In genomic region chr19:17841810-17842662, GRCh38 we compare ENCODE assay signal across 1 cellular context.
TF ChIP-seq lines count a peak whose summit lies in the region.

No MANE protein-coding gene starts in this region.

TF ChIP-seq in A549, 52 proteins besides CTCF, POLR2A, EP300 and RAD21 (continued from another document):
- TF ChIP-seq CEBPB (IDR thresholded peaks at IDR 0.05) (no peak), KDM1A (IDR thresholded peaks at IDR 0.05; ENCODE audit: low read depth) (no peak), FOXS1 (CRISPR knock-in tag; IDR thresholded peaks at IDR 0.05) (no peak), USF2 (IDR thresholded peaks at IDR 0.05) (peak; percentile 21; the same call in 1 of the 2 replicates), RNF2 (IDR thresholded peaks at IDR 0.05; ENCODE audit: borderline replicate concordance, low read depth) (peak; percentile 92; the same call in 1 of the 2 replicates), ZFP36 (IDR thresholded peaks at IDR 0.05; ENCODE audit: borderline replicate concordance, partially characterized antibody) (no peak), E2F6 (IDR thresholded peaks at IDR 0.05; ENCODE audit: borderline replicate concordance, low read depth) (peak; percentile 92), ATOH8 (CRISPR knock-in tag; IDR thresholded peaks at IDR 0.05; ENCODE audit: low read depth) (peak; percentile 45; the same call in 1 of the 2 replicates), HOXB5 (CRISPR knock-in tag; IDR thresholded peaks at IDR 0.05) (no peak)
- TF ChIP-seq, protein P1, sequence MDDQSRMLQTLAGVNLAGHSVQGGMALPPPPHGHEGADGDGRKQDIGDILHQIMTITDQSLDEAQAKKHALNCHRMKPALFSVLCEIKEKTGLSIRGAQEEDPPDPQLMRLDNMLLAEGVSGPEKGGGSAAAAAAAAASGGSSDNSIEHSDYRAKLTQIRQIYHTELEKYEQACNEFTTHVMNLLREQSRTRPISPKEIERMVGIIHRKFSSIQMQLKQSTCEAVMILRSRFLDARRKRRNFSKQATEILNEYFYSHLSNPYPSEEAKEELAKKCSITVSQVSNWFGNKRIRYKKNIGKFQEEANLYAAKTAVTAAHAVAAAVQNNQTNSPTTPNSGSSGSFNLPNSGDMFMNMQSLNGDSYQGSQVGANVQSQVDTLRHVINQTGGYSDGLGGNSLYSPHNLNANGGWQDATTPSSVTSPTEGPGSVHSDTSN (IDR thresholded peaks at IDR 0.05) = no peak
- TF ChIP-seq, protein P2, sequence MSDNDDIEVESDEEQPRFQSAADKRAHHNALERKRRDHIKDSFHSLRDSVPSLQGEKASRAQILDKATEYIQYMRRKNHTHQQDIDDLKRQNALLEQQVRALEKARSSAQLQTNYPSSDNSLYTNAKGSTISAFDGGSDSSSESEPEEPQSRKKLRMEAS (IDR thresholded peaks at IDR 0.05) = peak; percentile 93
